20 cellular contexts compared by ENCODE assay signal in genomic region chr3:23793528-23794134, GRCh38. TPM values are rescaled to one million over a fixed set of nuclear protein-coding genes. Genes with fewer than 3 reads are reported as not detected.
A peak's percentile ranks its signal among the peaks of the same experiment; 100 is the strongest.
DNase-seq lines count a peak whose midpoint lies in the region; ATAC-seq, FAIRE-seq and TF ChIP-seq lines count a peak whose summit lies in the region.
"Had no signal": no experiment of that assay in that cellular context is flagged by ENCODE, and none has a peak within 500 bp of the region (broad histone marks: within the 10 kb centered on the region; RNA-seq: fewer than 3 reads in every experiment).

No MANE protein-coding gene starts in this region.

- peaks cover 10% of the 10 kb centered on the region for H3K27me3 Mint-ChIP-seq in activated T-helper 17 cell treated with anti-CD3 and anti-CD28 coated beads, Interleukin-2, amount 50 U/mL, for 72 hours

- H2BK20ac ChIP-seq in IMR-90 (ENCODE audit: low read depth, low read length) = no peak overlapping the region

- H4K5ac ChIP-seq in IMR-90 (ENCODE audit: low read depth, low read length) = no peak overlapping the region

- H2BK120ac ChIP-seq in IMR-90 (ENCODE audit: low read depth, low read length) = no peak overlapping the region

- no peak overlapping the region for H4K8ac ChIP-seq in IMR-90 (ENCODE audit: low read depth in 2 of 2, low read length in 2 of 2)

- DNase-seq in HepG2 (ENCODE audit: low spot score) = no peak
- no peak for DNase-seq in right lobe of liver
- DNase-seq in IMR-90 = no peak
- no peak for DNase-seq in stimulated activated effector memory CD8-positive, alpha-beta T cell treated with anti-CD3 and anti-CD28 coated beads, Interleukin-12 subunit alpha, Interleukin-12 subunit beta, amount 100 ng/mL, for 72 hours (ENCODE audit: low spot score in 2 of 2)
- DNase-seq in DMS53 treated with DMSO at 0.1 percent for 48 hours (lab: John Stamatoyannopoulos, UW; ENCODE audit: unreplicated experiment) = no peak
- DNase-seq: C1 segment of cervical spinal cord; Calu3; CD4-positive, alpha-beta memory T cell; COR-L47; DMS153; DMS79; EL; GDM1; GM23248; H9 had no signal

- H3K4me1 Mint-ChIP-seq in activated T-helper 17 cell treated with anti-CD3 and anti-CD28 coated beads, Interleukin-2, amount 50 U/mL, for 72 hours = no peaks in the 10 kb centered on the region
- no peaks in the 10 kb centered on the region for H3K4me1 Mint-ChIP-seq in stimulated activated effector memory CD8-positive, alpha-beta T cell treated with anti-CD3 and anti-CD28 coated beads, Interleukin-12 subunit alpha, Interleukin-12 subunit beta, amount 100 ng/mL, for 72 hours
- H3K4me1 Mint-ChIP-seq: CD4-positive, alpha-beta memory T cell had no signal

- POLR2A ChIA-PET in HepG2 (lab: Yijun Ruan, JAX) = no interaction called here
- POLR2A ChIA-PET in IMR-90 (lab: Charles Lee; ENCODE audit: unreplicated experiment) = no interaction called here

- no peaks in the 10 kb centered on the region for H3K9me3 Mint-ChIP-seq in activated T-helper 17 cell treated with anti-CD3 and anti-CD28 coated beads, Interleukin-2, amount 50 U/mL, for 72 hours
- H3K9me3 Mint-ChIP-seq in stimulated activated effector memory CD8-positive, alpha-beta T cell treated with anti-CD3 and anti-CD28 coated beads, Interleukin-12 subunit alpha, Interleukin-12 subunit beta, amount 100 ng/mL, for 72 hours = no peaks in the 10 kb centered on the region
- H3K9me3 Mint-ChIP-seq: CD4-positive, alpha-beta memory T cell; H9 had no signal

- dilution Hi-C loops in IMR-90 (cut with HindIII; ENCODE audit: low sequenced_read_pairs, unreplicated experiment) = no loop called here

- H3K14ac ChIP-seq in IMR-90 (replicated peaks; ENCODE audit: low read depth, low read length) = no peak overlapping the region

- no peak overlapping the region for H2BK15ac ChIP-seq in IMR-90 (ENCODE audit: low read depth, low read length)

- TF ChIP-seq RAD21 in HepG2 (CRISPR knock-in tag; IDR thresholded peaks at IDR 0.05) (no peak), IMR-90 (IDR thresholded peaks at IDR 0.05; ENCODE audit: low read length) (no peak)

- CTCF ChIA-PET in HepG2 (lab: Yijun Ruan, JAX; ENCODE audit: low intra/inter-chr PET ratio, low total read pairs) (no interaction called here), IMR-90 (lab: Yijun Ruan, JAX) (no interaction called here)

- no peak overlapping the region for H3K4me3 ChIP-seq in HepG2 (replicated peaks in 1 of 3; ENCODE audit: insufficient read depth in 1 of 3, low read depth in 2 of 3, low read length in 3 of 3)
- H3K4me3 ChIP-seq in right lobe of liver = no peak overlapping the region
- no peak overlapping the region for H3K4me3 ChIP-seq in IMR-90 (ENCODE audit: insufficient read depth, low read depth, low read length)
- H3K4me3 ChIP-seq: GM12878, GM23248 had no signal

- H3K9ac ChIP-seq in HepG2 (ENCODE audit: insufficient read depth, low read depth, low read length) = no peak overlapping the region
- no peak overlapping the region for H3K9ac ChIP-seq in IMR-90 (ENCODE audit: low read depth, low read length)
- H3K9ac ChIP-seq: GM23248 had no signal

- H3K4me2 ChIP-seq in HepG2 (ENCODE audit: low read depth, low read length) = no peak overlapping the region
- no peak overlapping the region for H3K4me2 ChIP-seq in IMR-90 (ENCODE audit: low read depth, low read length)

- ATAC-seq in HepG2 = no peak
- ATAC-seq in right lobe of liver = no peak
- ATAC-seq in IMR-90 (ENCODE audit: low read depth) = no peak
- peak; percentile 48 for ATAC-seq in activated T-helper 17 cell treated with anti-CD3 and anti-CD28 coated beads, Interleukin-2, amount 50 U/mL, for 72 hours (replicated peaks)
- peak; percentile 82 for ATAC-seq in stimulated activated effector memory CD8-positive, alpha-beta T cell treated with anti-CD3 and anti-CD28 coated beads, Interleukin-12 subunit alpha, Interleukin-12 subunit beta, amount 100 ng/mL, for 72 hours
- ATAC-seq: GM12878, HCT116 had no signal

- no peak overlapping the region for H3K4me3 Mint-ChIP-seq in activated T-helper 17 cell treated with anti-CD3 and anti-CD28 coated beads, Interleukin-2, amount 50 U/mL, for 72 hours
- H3K4me3 Mint-ChIP-seq in stimulated activated effector memory CD8-positive, alpha-beta T cell treated with anti-CD3 and anti-CD28 coated beads, Interleukin-12 subunit alpha, Interleukin-12 subunit beta, amount 100 ng/mL, for 72 hours = no peak overlapping the region
- H3K4me3 Mint-ChIP-seq: CD4-positive, alpha-beta memory T cell; H9 had no signal

- H3K27me3 ChIP-seq in HepG2 (ENCODE audit: control insufficient read depth in 1 of 2, insufficient read depth in 2 of 2, low read length in 2 of 2) (peaks cover 0 to 15% of the 10 kb centered on the region in 2 experiments; a peak in 3 of 5 replicates), right lobe of liver (no peaks in the 10 kb centered on the region), IMR-90 (ENCODE audit: control insufficient read depth, insufficient read depth, low read length) (peaks cover 12% of the 10 kb centered on the region)

- H3K9me3 ChIP-seq in HepG2 (ENCODE audit: low read length) (no peaks in the 10 kb centered on the region), right lobe of liver (no peaks in the 10 kb centered on the region), IMR-90 (ENCODE audit: control insufficient read depth, insufficient read depth, low read length) (no peaks in the 10 kb centered on the region)

- no peak overlapping the region for H4K91ac ChIP-seq in IMR-90 (ENCODE audit: insufficient read depth, low read depth, low read length)

- no peak overlapping the region for H3K18ac ChIP-seq in IMR-90 (ENCODE audit: low read depth, low read length)

- no peak overlapping the region for H2BK5ac ChIP-seq in IMR-90 (ENCODE audit: low read depth, low read length, poor library complexity, severe bottlenecking)

- H2AFZ ChIP-seq in HepG2 (ENCODE audit: low read length) (no peak overlapping the region), IMR-90 (replicated peaks; ENCODE audit: low read length, poor library complexity) (no peak overlapping the region)
- H2AFZ ChIP-seq: GM23248 had no signal

- 22% methylated on average over 4 of the region's 4 CpGs for WGBS in HepG2 (ENCODE audit: low lambda C conversion rate)
- WGBS in right lobe of liver (ENCODE audit: insufficient coverage, low coverage, low lambda C conversion rate, missing lambda C conversion rate) = 80% methylated on average over 4 of the region's 4 CpGs
- 83% methylated on average over 1 of the region's 4 CpGs; no CpG with 5 or more reads in 1 of the 2 experiments for WGBS in IMR-90 (ENCODE audit: extremely low coverage in 2 of 2, insufficient read length in 1 of 2), 2 experiments

- no peaks in the 10 kb centered on the region for H3K79me1 ChIP-seq in IMR-90 (ENCODE audit: low read depth in 1 of 2, low read length in 2 of 2)

- H3K36me3 ChIP-seq in HepG2 (replicated peaks in 1 of 2; ENCODE audit: control insufficient read depth in 1 of 2, insufficient read depth in 2 of 2, low read length in 2 of 2) (no peaks in the 10 kb centered on the region), right lobe of liver (no peaks in the 10 kb centered on the region), IMR-90 (ENCODE audit: control insufficient read depth, insufficient read depth, low read length) (no peaks in the 10 kb centered on the region)

- no peak overlapping the region for H2AK9ac ChIP-seq in IMR-90 (replicated peaks; ENCODE audit: low read depth, low read length, poor library complexity)

- no peak for TF ChIP-seq EP300 in HepG2 (IDR thresholded peaks at IDR 0.05; ENCODE audit: low read depth in 2 of 2, low read length in 2 of 2)
- TF ChIP-seq EP300 in HepG2 (CRISPR knock-in tag; IDR thresholded peaks at IDR 0.05; ENCODE audit: borderline replicate concordance) = no peak

- TF ChIP-seq POLR2A in HepG2 (IDR thresholded peaks at IDR 0.05; ENCODE audit: insufficient read depth in 1 of 2, low read depth in 2 of 2, low read length in 2 of 2) (no peak), right lobe of liver (IDR thresholded peaks at IDR 0.05) (no peak), IMR-90 (IDR thresholded peaks at IDR 0.05; ENCODE audit: low read depth, low read length) (no peak)

- no peak overlapping the region for H3K23ac ChIP-seq in IMR-90 (ENCODE audit: low read depth, low read length)

- no peak for FAIRE-seq in HepG2 (lab: Jason Lieb, UNC)
- FAIRE-seq: GM12878, GM19239, H1 had no signal

- no peaks in the 10 kb centered on the region for H3K36me3 Mint-ChIP-seq in activated T-helper 17 cell treated with anti-CD3 and anti-CD28 coated beads, Interleukin-2, amount 50 U/mL, for 72 hours (ENCODE audit: low read depth)
- H3K36me3 Mint-ChIP-seq in stimulated activated effector memory CD8-positive, alpha-beta T cell treated with anti-CD3 and anti-CD28 coated beads, Interleukin-12 subunit alpha, Interleukin-12 subunit beta, amount 100 ng/mL, for 72 hours = no peaks in the 10 kb centered on the region
- H3K36me3 Mint-ChIP-seq: CD4-positive, alpha-beta memory T cell had no signal

- H3K79me2 ChIP-seq in HepG2 (ENCODE audit: insufficient read depth, low read length) = no peaks in the 10 kb centered on the region

- H4K20me1 ChIP-seq in HepG2 (ENCODE audit: insufficient read depth, low read length) (no peaks in the 10 kb centered on the region), IMR-90 (ENCODE audit: insufficient read depth, low read length) (no peaks in the 10 kb centered on the region)

- no peak overlapping the region for H3K4ac ChIP-seq in IMR-90 (ENCODE audit: low read depth, low read length)

- intact Hi-C loops in HepG2 (cut with micrococcal nuclease; ENCODE audit: unreplicated experiment) = no loop called here
- intact Hi-C loops in right lobe of liver (cut with DNase I) = no loop called here
- intact Hi-C loops in IMR-90 (cut with micrococcal nuclease) = no loop called here

- in situ Hi-C loops in HepG2 (cut with HindIII; ENCODE audit: extremely low pct_ligation_motif_present, low pct_unique_long_range_greater_than_20kb) = no loop called here
- in situ Hi-C loops in IMR-90 (cut with MboI; ENCODE audit: low sequenced_read_pairs) = no loop called here

- H2AK5ac ChIP-seq in IMR-90 (ENCODE audit: low read depth, low read length) = no peak overlapping the region

- no peak overlapping the region for H3K56ac ChIP-seq in IMR-90 (ENCODE audit: extremely low read depth, insufficient read depth, low read length)

- H3K4me1 ChIP-seq in HepG2 (ENCODE audit: insufficient read depth, low read length) = peaks cover 10% of the 10 kb centered on the region
- no peaks in the 10 kb centered on the region for H3K4me1 ChIP-seq in right lobe of liver
- no peaks in the 10 kb centered on the region; the same call in 1 of the 2 replicates for H3K4me1 ChIP-seq in IMR-90 (ENCODE audit: control insufficient read depth, insufficient read depth, low read length)

- H3K9me1 ChIP-seq in IMR-90 (ENCODE audit: insufficient read depth, low read length) = no peaks in the 10 kb centered on the region

- BruUV-seq in HepG2 (replicated peaks; lab: Mats Ljungman, UMichigan) = no TSS peak
- BruUV-seq in IMR-90 (replicated peaks; lab: Mats Ljungman, UMichigan) = no TSS peak

- no peak overlapping the region for H3K27ac Mint-ChIP-seq in activated T-helper 17 cell treated with anti-CD3 and anti-CD28 coated beads, Interleukin-2, amount 50 U/mL, for 72 hours
- no peak overlapping the region for H3K27ac Mint-ChIP-seq in stimulated activated effector memory CD8-positive, alpha-beta T cell treated with anti-CD3 and anti-CD28 coated beads, Interleukin-12 subunit alpha, Interleukin-12 subunit beta, amount 100 ng/mL, for 72 hours
- H3K27ac Mint-ChIP-seq: CD4-positive, alpha-beta memory T cell; H9 had no signal

- H3K27ac ChIP-seq in HepG2 (ENCODE audit: extremely low read length, insufficient read depth, low read length) = no peak overlapping the region
- H3K27ac ChIP-seq in right lobe of liver = no peak overlapping the region
- no peak overlapping the region for H3K27ac ChIP-seq in IMR-90 (ENCODE audit: insufficient read depth, low read length)
- H3K27ac ChIP-seq: GM23248 had no signal

- TF ChIP-seq CTCF in HepG2 (CRISPR knock-in tag; IDR thresholded peaks at IDR 0.05) (no peak), right lobe of liver (IDR thresholded peaks at IDR 0.05) (no peak), IMR-90 (conservative IDR thresholded peaks at IDR 0.05; ENCODE audit: low read depth, low read length) (no peak)

RNA-seq across cellular contexts. Expression of gene UBE2E1, which starts 12.1 kb away (rescaled TPM):
- total RNA-seq in HepG2 (2016; rRNA removed; fragmentation: Illumina TruSeq; extraction: Trizol) = 61.8 and 82.6 TPM in 2 replicates
- 27.8 and 29.8 TPM in 2 replicates for total RNA-seq in HepG2 (2016; cell fraction: cytosol; rRNA removed; fragmentation: Illumina TruSeq; extraction: Trizol; ENCODE audit: low read depth)
- 56.6 and 91.5 TPM in 2 replicates for total RNA-seq in HepG2 (2016; cell fraction: insoluble cytoplasmic fraction; rRNA removed; fragmentation: Illumina TruSeq; extraction: Trizol)
- 51.7 and 51.8 TPM in 2 replicates for total RNA-seq in HepG2 (2016; cell fraction: membrane; rRNA removed; fragmentation: Illumina TruSeq; extraction: Trizol)
- total RNA-seq in HepG2 (2016; cell fraction: nucleus; rRNA removed; fragmentation: Illumina TruSeq; extraction: Trizol) = 40.2 and 43.9 TPM in 2 replicates
- 55.4 and 56.2 TPM in 2 replicates for polyA plus RNA-seq in HepG2 (2011; rRNA removed)
- 25.3 and 41.0 TPM in 2 replicates for polyA plus RNA-seq in HepG2 (2011; cell fraction: cytosol; rRNA removed)
- polyA plus RNA-seq in HepG2 (2011; cell fraction: nucleus; rRNA removed) = 24.4 and 30.9 TPM in 2 replicates
- polyA plus RNA-seq in HepG2 (2012) = 65.9 and 73.0 TPM in 2 replicates
- polyA plus RNA-seq in HepG2 (2016; cell fraction: cytosol; fragmentation: Illumina TruSeq; extraction: Trizol; ENCODE audit: low read depth) = 40.2 and 48.2 TPM in 2 replicates
- 112 and 129 TPM in 2 replicates for polyA plus RNA-seq in HepG2 (2016; cell fraction: insoluble cytoplasmic fraction; fragmentation: Illumina TruSeq; extraction: Trizol; ENCODE audit: low read depth)
- 57.7 and 60.5 TPM in 2 replicates for polyA plus RNA-seq in HepG2 (2016; cell fraction: membrane; fragmentation: Illumina TruSeq; extraction: Trizol; ENCODE audit: low read depth)
- polyA plus RNA-seq in HepG2 (2016; cell fraction: nucleus; fragmentation: Illumina TruSeq; extraction: Trizol; ENCODE audit: insufficient read depth, low read depth) = 73.6 and 78.6 TPM in 2 replicates
- 26.6 and 37.3 TPM in 2 replicates for polyA minus RNA-seq in HepG2 (2011; rRNA and poly(A)+ RNA removed; ENCODE audit: low replicate concordance)
- 24.6 and 36.0 TPM in 2 replicates for polyA minus RNA-seq in HepG2 (2011; cell fraction: cytosol; rRNA and poly(A)+ RNA removed)
- 47.8 and 70.1 TPM in 2 replicates for polyA minus RNA-seq in HepG2 (2011; cell fraction: nucleus; rRNA and poly(A)+ RNA removed)
- 10 to 100 TPM; 20.8 to 40.4 (median 29.7) TPM for total RNA-seq in right lobe of liver
- 54.1 and 87.8 TPM in 2 replicates for total RNA-seq in IMR-90 (2012; rRNA removed)
- polyA plus RNA-seq in IMR-90 (2012; rRNA removed) = 72.0 and 91.6 TPM in 2 replicates
- polyA plus RNA-seq in IMR-90 (2012; cell fraction: cytosol; rRNA removed) = 18.9 and 32.8 TPM in 2 replicates
- polyA plus RNA-seq in IMR-90 (2012; cell fraction: nucleus; rRNA removed; ENCODE audit: low replicate concordance) = 14.1 and 55.4 TPM in 2 replicates
- 10 to 100 TPM; 61.4 to 86.9 TPM for total RNA-seq in activated T-helper 17 cell treated with anti-CD3 and anti-CD28 coated beads, Interleukin-2, amount 50 U/mL, for 72 hours

Comparison
In these comparisons a context has a peak if more than half of its experiments do, and no peak if none do; other contexts are left out.
1. ATAC-seq: peak in activated T-helper 17 cell treated with anti-CD3 and anti-CD28 coated beads, Interleukin-2, amount 50 U/mL, for 72 hours (single experiment) and stimulated activated effector memory CD8-positive, alpha-beta T cell treated with anti-CD3 and anti-CD28 coated beads, Interleukin-12 subunit alpha, Interleukin-12 subunit beta, amount 100 ng/mL, for 72 hours (single experiment); none in HepG2 (single experiment), right lobe of liver (0 of 4) and IMR-90 (single experiment).